In genomic region chr21:21096956-21097355, GRCh38 we compare ENCODE assay signal across 25 cellular contexts.
A peak's percentile ranks its signal among the peaks of the same experiment; 100 is the strongest.
DNase-seq lines count a peak whose midpoint lies in the region; ATAC-seq, FAIRE-seq and TF ChIP-seq lines count a peak whose summit lies in the region.
"Had no signal": no experiment of that assay in that cellular context is flagged by ENCODE, and none has a peak within 500 bp of the region (broad histone marks: within the 10 kb centered on the region; RNA-seq: fewer than 3 reads in every experiment).

No MANE protein-coding gene starts in this region.

- peaks cover 23% of the 10 kb centered on the region; the same call in 1 of the 2 replicates for H3K4me1 Mint-ChIP-seq in HFFc6 (ENCODE audit: low read depth)
- H3K4me1 Mint-ChIP-seq: activated naive CD8-positive, alpha-beta T cell treated with anti-CD3 and anti-CD28 coated beads, Interleukin-2, amount 10 ng/mL, durations not matched to agents 7 days and 5 days; central memory CD8-positive, alpha-beta T cell had no signal

- TF ChIP-seq RAD21 in K562 (CRISPR knock-in tag; conservative IDR thresholded peaks at IDR 0.05 in 1 of 2, IDR thresholded peaks at IDR 0.05 in 1 of 2): no peak

- TF ChIP-seq EP300 in K562 (IDR thresholded peaks at IDR 0.05; ENCODE audit: low read length): no peak

- H3K4ac ChIP-seq in neuronal stem cell (ENCODE audit: low read length): no peak overlapping the region

- no peak overlapping the region for H3K18ac ChIP-seq in neuronal stem cell (ENCODE audit: low read length)

- no peaks in the 10 kb centered on the region for H4K20me1 ChIP-seq in K562 (replicated peaks; ENCODE audit: control insufficient read depth, insufficient read depth, low read length)

- H2AFZ ChIP-seq in K562 (ENCODE audit: low read depth, low read length) (peak overlapping the region; percentile 77), neuronal stem cell (ENCODE audit: low read length) (peak overlapping the region; percentile 40)

- H3K23ac ChIP-seq in neuronal stem cell (ENCODE audit: low read depth, low read length, poor library complexity): no peak overlapping the region

- no peak overlapping the region for H3K9ac ChIP-seq in K562 (ENCODE audit: insufficient read depth in 1 of 2, low read depth in 2 of 2, low read length in 2 of 2)
- H3K9ac ChIP-seq in neuronal stem cell (ENCODE audit: low read depth, low read length, poor library complexity): no peak overlapping the region

- no peaks in the 10 kb centered on the region for H3K79me1 ChIP-seq in neuronal stem cell (ENCODE audit: low read depth, low read length)

- no peak overlapping the region; the same call in 1 of the 2 replicates for H3K27ac Mint-ChIP-seq in HFFc6
- H3K27ac Mint-ChIP-seq: activated naive CD8-positive, alpha-beta T cell treated with anti-CD3 and anti-CD28 coated beads, Interleukin-2, amount 10 ng/mL, durations not matched to agents 7 days and 5 days; natural killer cell treated with Interleukin-12 subunit alpha and Interleukin-12 subunit beta and Interleukin-15 and Interleukin-18, amount 100 ng/mL, for 72 hours; stimulated activated naive CD8-positive, alpha-beta T cell treated with anti-CD3 and anti-CD28 coated beads, Interleukin-15, Interleukin-2, amounts not matched to agents 100 ng/mL and 50 ng/mL, for 24 hours had no signal

- ATAC-seq in K562 (peak; percentile 60; the same call in 2 of the 3 replicates), mucosa of descending colon (no peak)
- ATAC-seq: natural killer cell treated with Interleukin-12 subunit alpha and Interleukin-12 subunit beta and Interleukin-15 and Interleukin-18, amount 100 ng/mL, for 72 hours had no signal

- H3K27me3 ChIP-seq in K562 (ENCODE audit: control insufficient read depth in 2 of 2, insufficient read depth in 2 of 2, low read length in 2 of 2) (no peaks in the 10 kb centered on the region), neuronal stem cell (ENCODE audit: control insufficient read depth in 3 of 3, insufficient read depth in 3 of 3, low read depth in 1 of 3, low read length in 3 of 3) (no peaks in the 10 kb centered on the region), right atrium auricular region (no peaks in the 10 kb centered on the region)
- H3K27me3 ChIP-seq: tibial artery had no signal

- no peak overlapping the region for H3K14ac ChIP-seq in neuronal stem cell (ENCODE audit: low read length)

- BruUV-seq in K562 (replicated peaks; lab: Mats Ljungman, UMichigan): no TSS peak

- WGBS in K562 (ENCODE audit: insufficient coverage, low coverage, missing lambda C conversion rate): 9% methylated on average over 5 of the region's 5 CpGs
- WGBS in neuronal stem cell (ENCODE audit: extremely low coverage in 2 of 2, insufficient read length in 2 of 2, insufficient replicate concordance in 1 of 2), 2 donors: no CpG with 5 or more reads among the region's 5 CpGs

- H3K9me3 ChIP-seq in K562 (replicated peaks; ENCODE audit: control insufficient read depth, insufficient read depth, low read depth, low read length): no peaks in the 10 kb centered on the region
- no peaks in the 10 kb centered on the region for H3K9me3 ChIP-seq in neuronal stem cell (replicated peaks in 1 of 2; ENCODE audit: control insufficient read depth in 2 of 2, insufficient read depth in 1 of 2, low read depth in 1 of 2, low read length in 2 of 2)
- no peaks in the 10 kb centered on the region for H3K9me3 ChIP-seq in right atrium auricular region
- no peaks in the 10 kb centered on the region for H3K9me3 ChIP-seq in mucosa of descending colon
- H3K9me3 ChIP-seq: tibial artery had no signal

- TF ChIP-seq POLR2A in K562 (conservative IDR thresholded peaks at IDR 0.05): no peak

- H3K9me3 Mint-ChIP-seq in HFFc6: no peaks in the 10 kb centered on the region
- H3K9me3 Mint-ChIP-seq: activated naive CD8-positive, alpha-beta T cell treated with anti-CD3 and anti-CD28 coated beads, Interleukin-2, amount 10 ng/mL, durations not matched to agents 7 days and 5 days; stimulated activated naive CD8-positive, alpha-beta T cell treated with anti-CD3 and anti-CD28 coated beads, Interleukin-15, Interleukin-2, amounts not matched to agents 100 ng/mL and 50 ng/mL, for 24 hours had no signal

- no peak overlapping the region for H2AK5ac ChIP-seq in neuronal stem cell (ENCODE audit: low read depth, low read length)

- TF ChIP-seq CTCF in HFFc6 (IDR thresholded peaks at IDR 0.05) (no peak), K562 (IDR thresholded peaks at IDR 0.05 in 2 of 3, conservative IDR thresholded peaks at IDR 0.05 in 1 of 3; ENCODE audit: insufficient read depth in 2 of 3, low read depth in 1 of 3, low read length in 3 of 3) (no peak), GM13977 (IDR thresholded peaks at IDR 0.05; ENCODE audit: extremely low read depth, insufficient read depth, missing control alignments) (no peak), right atrium auricular region (IDR thresholded peaks at IDR 0.05) (no peak), mucosa of descending colon (IDR thresholded peaks at IDR 0.05) (no peak)

- peak overlapping the region; percentile 74; the same call in 1 of the 2 replicates for H3K4me3 Mint-ChIP-seq in HFFc6
- H3K4me3 Mint-ChIP-seq: activated naive CD8-positive, alpha-beta T cell treated with anti-CD3 and anti-CD28 coated beads, Interleukin-2, amount 10 ng/mL, durations not matched to agents 7 days and 5 days; central memory CD8-positive, alpha-beta T cell; natural killer cell treated with Interleukin-12 subunit alpha and Interleukin-12 subunit beta and Interleukin-15 and Interleukin-18, amount 100 ng/mL, for 72 hours; stimulated activated naive CD8-positive, alpha-beta T cell treated with anti-CD3 and anti-CD28 coated beads, Interleukin-15, Interleukin-2, amounts not matched to agents 100 ng/mL and 50 ng/mL, for 24 hours had no signal

- POLR2A ChIA-PET in K562 (lab: Yijun Ruan, JAX): no interaction called here

- H3K4me3 ChIP-seq in K562 (no peak overlapping the region), neuronal stem cell (ENCODE audit: low read length in 2 of 2) (no peak overlapping the region), right atrium auricular region (no peak overlapping the region), mucosa of descending colon (no peak overlapping the region)
- H3K4me3 ChIP-seq: tibial artery had no signal

- H4K8ac ChIP-seq in neuronal stem cell (ENCODE audit: low read depth, low read length): no peak overlapping the region

- H3K79me2 ChIP-seq in K562 (ENCODE audit: control insufficient read depth, insufficient read depth, low read length): no peaks in the 10 kb centered on the region

- no peak overlapping the region for H2BK12ac ChIP-seq in neuronal stem cell (ENCODE audit: low read length)

- no peaks in the 10 kb centered on the region for H3K9me1 ChIP-seq in K562 (ENCODE audit: control insufficient read depth, insufficient read depth, low read length)

- no peak overlapping the region for H2BK5ac ChIP-seq in neuronal stem cell (ENCODE audit: low read length)

- H2BK15ac ChIP-seq in neuronal stem cell (ENCODE audit: low read length): no peak overlapping the region

- in situ Hi-C loops in K562 (cut with MboI) (no loop called here), GM13977 (cut with MboI; ENCODE audit: low pct_unique_long_range_greater_than_20kb, low sequenced_read_pairs, unreplicated experiment) (no loop called here)

- no peak for FAIRE-seq in K562 (lab: Jason Lieb, UNC)
- FAIRE-seq: GM18507, keratinocyte, small intestine had no signal

- no peak overlapping the region for H4K91ac ChIP-seq in neuronal stem cell (ENCODE audit: low read depth, low read length, poor library complexity)

- CTCF ChIA-PET in K562 (lab: Yijun Ruan, JAX; ENCODE audit: low intra/inter-chr PET ratio): no interaction called here

- no peak overlapping the region for H2BK120ac ChIP-seq in neuronal stem cell (ENCODE audit: low read depth, low read length)

- DNase-seq in HFFc6 (no peak), NCI-H2227 treated with DMSO at 0.1 percent for 48 hours (lab: John Stamatoyannopoulos, UW) (peak; percentile 80), K562 (ENCODE audit: extremely low read depth in 1 of 4, low spot score in 3 of 4) (peak in 3 of 4 experiments; percentile 10 to 19 (median 11)), neuronal stem cell (ENCODE audit: low spot score) (no peak), GM13977 (ENCODE audit: low spot score) (no peak), right atrium auricular region (ENCODE audit: low spot score) (no peak), NCI-H128 (lab: John Stamatoyannopoulos, UW; ENCODE audit: unreplicated experiment) (no peak), mucosa of descending colon (no peak)
- DNase-seq: activated gamma-delta T cell; activated naive CD8-positive, alpha-beta T cell treated with anti-CD3 and anti-CD28 coated beads, Interleukin-2, amount 10 ng/mL, durations not matched to agents 7 days and 5 days; activated T-cell treated with anti-CD3 and anti-CD28 coated beads, Interleukin-2, amount 50 U/mL, for 1 hour; COR-L47; DND-41; NCI-H1105; NCI-H2029; NCI-H345; retina; small intestine; T-helper 2 cell; tibial artery had no signal

- H3K36me3 Mint-ChIP-seq in HFFc6 (ENCODE audit: low read depth): no peaks in the 10 kb centered on the region
- H3K36me3 Mint-ChIP-seq: activated naive CD8-positive, alpha-beta T cell treated with anti-CD3 and anti-CD28 coated beads, Interleukin-2, amount 10 ng/mL, durations not matched to agents 7 days and 5 days; natural killer cell treated with Interleukin-12 subunit alpha and Interleukin-12 subunit beta and Interleukin-15 and Interleukin-18, amount 100 ng/mL, for 72 hours had no signal

- H3K27me3 Mint-ChIP-seq in HFFc6 (ENCODE audit: insufficient read depth): no peaks in the 10 kb centered on the region
- H3K27me3 Mint-ChIP-seq: activated naive CD8-positive, alpha-beta T cell treated with anti-CD3 and anti-CD28 coated beads, Interleukin-2, amount 10 ng/mL, durations not matched to agents 7 days and 5 days; central memory CD8-positive, alpha-beta T cell; natural killer cell treated with Interleukin-12 subunit alpha and Interleukin-12 subunit beta and Interleukin-15 and Interleukin-18, amount 100 ng/mL, for 72 hours; stimulated activated naive CD8-positive, alpha-beta T cell treated with anti-CD3 and anti-CD28 coated beads, Interleukin-15, Interleukin-2, amounts not matched to agents 100 ng/mL and 50 ng/mL, for 24 hours had no signal

- H3K4me1 ChIP-seq in K562 (replicated peaks in 1 of 2; ENCODE audit: control insufficient read depth in 2 of 2, insufficient read depth in 2 of 2, low read length in 2 of 2) (no peaks in the 10 kb centered on the region), neuronal stem cell (ENCODE audit: control insufficient read depth in 2 of 2, insufficient read depth in 1 of 2, low read depth in 1 of 2, low read length in 2 of 2) (peaks cover 0 to 8% of the 10 kb centered on the region in 2 donors), right atrium auricular region (no peaks in the 10 kb centered on the region), mucosa of descending colon (ENCODE audit: low read depth) (no peaks in the 10 kb centered on the region)
- H3K4me1 ChIP-seq: tibial artery had no signal

- peak overlapping the region; percentile 23; the same call in 1 of the 2 replicates for H3K4me2 ChIP-seq in K562 (ENCODE audit: insufficient read depth, low read length)
- H3K4me2 ChIP-seq in neuronal stem cell (ENCODE audit: insufficient read depth, low read length, poor library complexity, severe bottlenecking): no peak overlapping the region

- H3K27ac ChIP-seq in K562 (ENCODE audit: extremely low read depth, low read depth, low read length) (no peak overlapping the region), neuronal stem cell (replicated peaks; ENCODE audit: low read length) (no peak overlapping the region), right atrium auricular region (no peak overlapping the region)
- H3K27ac ChIP-seq: tibial artery had no signal

- H3K36me3 ChIP-seq in K562 (ENCODE audit: control insufficient read depth, insufficient read depth, low read length) (no peaks in the 10 kb centered on the region), neuronal stem cell (replicated peaks in 1 of 2; ENCODE audit: control insufficient read depth in 2 of 2, insufficient read depth in 2 of 2, low read length in 2 of 2) (no peaks in the 10 kb centered on the region), right atrium auricular region (no peaks in the 10 kb centered on the region), mucosa of descending colon (ENCODE audit: low read depth) (no peaks in the 10 kb centered on the region)
- H3K36me3 ChIP-seq: tibial artery had no signal

- intact Hi-C loops in K562 (cut with micrococcal nuclease): no loop called here
- intact Hi-C loops in mucosa of descending colon (cut with DNase I, micrococcal nuclease): no loop called here

Comparison
In these comparisons a context has a peak if more than half of its experiments do, and no peak if none do; other contexts are left out.
1. DNase-seq: peak in NCI-H2227 treated with DMSO at 0.1 percent for 48 hours (single experiment) and K562 (3 of 4); none in HFFc6 (single experiment), neuronal stem cell (single experiment), GM13977 (single experiment), right atrium auricular region (single experiment), NCI-H128 (single experiment) and mucosa of descending colon (0 of 3).